10 cellular contexts compared by ENCODE assay signal in genomic region chr1:74496699-74497098, GRCh38. TPM values are rescaled to one million over a fixed set of nuclear protein-coding genes. Genes with fewer than 3 reads are reported as not detected.
"Had no signal": no experiment of that assay in that cellular context is flagged by ENCODE, and none has a peak within 500 bp of the region (broad histone marks: within the 10 kb centered on the region; RNA-seq: fewer than 3 reads in every experiment).

No MANE protein-coding gene starts in this region.

- DNase-seq: IMR-90, KBM-7, KG1 had no signal

- H3K4me3 ChIP-seq: K562 had no signal

- H3K27ac ChIP-seq: HL-60, KMS-11 had no signal

- ATAC-seq: HepG2, K562 had no signal

- FAIRE-seq: HepG2, HTR-8/SVneo, K562 had no signal

RNA-seq across cellular contexts. Expression of gene LRRC53, which starts 15.7 kb away (rescaled TPM):
- total RNA-seq: HepG2, HT1080, IMR-90, K562 had no signal
- polyA plus RNA-seq: HepG2, IgD-negative memory B cell, IMR-90, K562 had no signal
